In the genomic region with DNA sequence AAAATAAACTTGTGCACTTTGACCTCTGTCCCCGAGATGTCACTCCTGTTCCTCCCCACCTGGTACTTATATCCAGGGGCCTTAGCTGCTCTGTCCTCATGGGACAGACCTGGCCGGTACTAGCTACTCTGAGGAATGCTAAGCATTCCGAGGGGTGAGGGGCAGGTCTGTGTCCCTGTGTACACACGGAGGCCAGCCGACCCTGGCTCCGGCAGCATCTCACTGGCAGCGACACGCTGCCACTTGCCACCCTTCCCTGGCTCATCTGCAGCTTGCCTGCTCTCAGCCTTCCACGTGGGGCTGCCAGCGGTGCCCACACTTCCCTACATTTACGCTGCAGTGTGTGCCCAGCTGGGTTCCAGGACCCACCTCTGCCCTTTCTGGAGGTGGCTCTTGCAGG, we compare ENCODE assay signal across 18 cellular contexts. TPM values are rescaled to one million over a fixed set of nuclear protein-coding genes. Genes with fewer than 3 reads are reported as not detected.
DNase-seq lines count a peak whose midpoint lies in the region; ATAC-seq, FAIRE-seq and TF ChIP-seq lines count a peak whose summit lies in the region.
"Had no signal": no experiment of that assay in that cellular context is flagged by ENCODE, and none has a peak within 500 bp of the region (broad histone marks: within the 10 kb centered on the region; RNA-seq: fewer than 3 reads in every experiment).

No MANE protein-coding gene starts in this region.

- H3K4me3 ChIP-seq in CD8-positive, alpha-beta T cell (ENCODE audit: low read depth, low read length), result no peak overlapping the region
- no peak overlapping the region for H3K4me3 ChIP-seq in Panc1 (ENCODE audit: low read depth in 2 of 2, low read length in 2 of 2)
- H3K4me3 ChIP-seq in right cardiac atrium (ENCODE audit: low read length), result no peak overlapping the region
- H3K4me3 ChIP-seq in lower lobe of right lung, result no peak overlapping the region
- H3K4me3 ChIP-seq: ovary had no signal

- H3K4me3 Mint-ChIP-seq in CD8-positive, alpha-beta T cell, result no peak overlapping the region
- H3K4me3 Mint-ChIP-seq: stimulated activated memory B cell treated with anti-CD40 and anti-IgM and Interleukin-4, amounts not matched to agents 10 μg/mL and 1 μg/mL and 100 μg/mL, for 72 hours had no signal

- 58% methylated on average over 11 of the region's 11 CpGs for WGBS in right cardiac atrium

- no peaks in the 10 kb centered on the region for H3K27me3 Mint-ChIP-seq in CD8-positive, alpha-beta T cell (ENCODE audit: low read depth)
- H3K27me3 Mint-ChIP-seq: stimulated activated memory B cell treated with anti-CD40 and anti-IgM and Interleukin-4, amounts not matched to agents 10 μg/mL and 1 μg/mL and 100 μg/mL, for 72 hours had no signal

- H3K27ac Mint-ChIP-seq in CD8-positive, alpha-beta T cell, result peak overlapping the region; percentile 52
- H3K27ac Mint-ChIP-seq: stimulated activated memory B cell treated with anti-CD40 and anti-IgM and Interleukin-4, amounts not matched to agents 10 μg/mL and 1 μg/mL and 100 μg/mL, for 72 hours had no signal

- no peak for FAIRE-seq in D721Med (lab: Jason Lieb, UNC)
- FAIRE-seq: A204.1 had no signal

- H3K36me3 ChIP-seq in CD8-positive, alpha-beta T cell (ENCODE audit: insufficient read depth, low read length), result peaks cover 8% of the 10 kb centered on the region
- H3K36me3 ChIP-seq in Panc1 (ENCODE audit: control insufficient read depth, insufficient read depth, low read length), result no peaks in the 10 kb centered on the region
- peaks cover 39% of the 10 kb centered on the region for H3K36me3 ChIP-seq in lower lobe of right lung
- H3K36me3 ChIP-seq: ovary had no signal

- TF ChIP-seq CTCF in CD8-positive, alpha-beta T cell (IDR thresholded peaks at IDR 0.05), result no peak
- TF ChIP-seq CTCF in Panc1 (IDR thresholded peaks at IDR 0.05), result no peak
- no peak for TF ChIP-seq CTCF in lower lobe of right lung (IDR thresholded peaks at IDR 0.05)
- TF ChIP-seq CTCF in D721Med (IDR thresholded peaks at IDR 0.05; ENCODE audit: insufficient read depth, missing control alignments), result no peak

- no TSS peak for BruUV-seq in Panc1 (replicated peaks; lab: Mats Ljungman, UMichigan)

- no peaks in the 10 kb centered on the region for H3K27me3 ChIP-seq in CD8-positive, alpha-beta T cell (ENCODE audit: insufficient read depth, low read length)
- no peaks in the 10 kb centered on the region for H3K27me3 ChIP-seq in Panc1 (ENCODE audit: control insufficient read depth, insufficient read depth, low read length)
- H3K27me3 ChIP-seq in right cardiac atrium (ENCODE audit: control insufficient read depth, insufficient read depth), result no peaks in the 10 kb centered on the region
- no peaks in the 10 kb centered on the region for H3K27me3 ChIP-seq in lower lobe of right lung (ENCODE audit: low read depth)
- H3K27me3 ChIP-seq: foreskin keratinocyte, ovary had no signal

- POLR2A ChIA-PET in CD8-positive, alpha-beta T cell (lab: Charles Lee), result no interaction called here
- POLR2A ChIA-PET in Panc1 (lab: Charles Lee), result no interaction called here

- no peak for DNase-seq in CD8-positive, alpha-beta T cell
- no peak for DNase-seq in Panc1 (ENCODE audit: low read depth, low spot score)
- DNase-seq in right cardiac atrium, result peak in 1 of 3 donors; percentile 69
- DNase-seq in lower lobe of right lung, result no peak
- no peak for DNase-seq in D721Med (ENCODE audit: insufficient read length, low spot score)
- no peak for DNase-seq in NCI-H2081 (lab: John Stamatoyannopoulos, UW)
- no peak for DNase-seq in activated CD8-positive, alpha-beta memory T cell treated with anti-CD3 and anti-CD28 coated beads, Interleukin-2, amount 50 U/mL, for 4 hours
- DNase-seq: activated gamma-delta T cell treated with Interleukin-2 at 50 U/mL for 16 hours, anterior cingulate cortex, foreskin keratinocyte, NCI-H1694, NCI-H446 treated with DMSO at 0.1 percent for 48 hours, ovary had no signal

- intact Hi-C loops in CD8-positive, alpha-beta T cell (cut with DNase I, micrococcal nuclease), result no loop called here
- intact Hi-C loops in Panc1 (cut with micrococcal nuclease; ENCODE audit: unreplicated experiment), result no loop called here
- intact Hi-C loops in right cardiac atrium (cut with DNase I), result no loop called here
- intact Hi-C loops in lower lobe of right lung (cut with DNase I), result no loop called here

- CTCF ChIA-PET in CD8-positive, alpha-beta T cell (lab: Charles Lee), result no interaction called here
- CTCF ChIA-PET in Panc1 (lab: Charles Lee), result no interaction called here

- no peaks in the 10 kb centered on the region for H3K4me1 Mint-ChIP-seq in CD8-positive, alpha-beta T cell (ENCODE audit: low read depth)
- H3K4me1 Mint-ChIP-seq: stimulated activated memory B cell treated with anti-CD40 and anti-IgM and Interleukin-4, amounts not matched to agents 10 μg/mL and 1 μg/mL and 100 μg/mL, for 72 hours had no signal

- H3K27ac ChIP-seq in CD8-positive, alpha-beta T cell (ENCODE audit: low read depth, low read length), result no peak overlapping the region
- H3K27ac ChIP-seq in Panc1 (ENCODE audit: low read length) (no peak overlapping the region), right cardiac atrium (ENCODE audit: low read length) (peak overlapping the region; percentile 25), lower lobe of right lung (no peak overlapping the region)
- H3K27ac ChIP-seq: C4-2B, foreskin keratinocyte, ovary had no signal

- no peaks in the 10 kb centered on the region for H3K9me3 ChIP-seq in CD8-positive, alpha-beta T cell (ENCODE audit: low read length)
- H3K9me3 ChIP-seq in Panc1 (ENCODE audit: control insufficient read depth, insufficient read depth, low read depth, low read length) (no peaks in the 10 kb centered on the region), right cardiac atrium (ENCODE audit: control insufficient read depth, low read length) (no peaks in the 10 kb centered on the region), lower lobe of right lung (no peaks in the 10 kb centered on the region)
- H3K9me3 ChIP-seq: ovary had no signal

- H3K4me1 ChIP-seq in CD8-positive, alpha-beta T cell (ENCODE audit: insufficient read depth, low read length), result no peaks in the 10 kb centered on the region
- H3K4me1 ChIP-seq in Panc1 (ENCODE audit: control insufficient read depth, insufficient read depth, low read length) (peaks cover 19% of the 10 kb centered on the region), right cardiac atrium (ENCODE audit: control insufficient read depth, insufficient read depth, low read length) (no peaks in the 10 kb centered on the region), lower lobe of right lung (no peaks in the 10 kb centered on the region)
- H3K4me1 ChIP-seq: foreskin keratinocyte had no signal

- in situ Hi-C loops in Panc1 (cut with HindIII; ENCODE audit: low pct_unique_long_range_greater_than_20kb, low sequenced_read_pairs), result no loop called here

- no peaks in the 10 kb centered on the region for H3K9me3 Mint-ChIP-seq in CD8-positive, alpha-beta T cell
- H3K9me3 Mint-ChIP-seq: stimulated activated memory B cell treated with anti-CD40 and anti-IgM and Interleukin-4, amounts not matched to agents 10 μg/mL and 1 μg/mL and 100 μg/mL, for 72 hours had no signal

- peaks cover 29% of the 10 kb centered on the region for H3K36me3 Mint-ChIP-seq in CD8-positive, alpha-beta T cell

- ATAC-seq in CD8-positive, alpha-beta T cell, result no peak
- ATAC-seq in Panc1 (peak; percentile 63), right cardiac atrium (peak in 1 of 2 donors; percentile 39), lower lobe of right lung (peak; percentile 55 to 64), GM21528 (IDR thresholded peaks at IDR 0.05; ENCODE audit: low FRiP score, unreplicated experiment) (no peak)
- ATAC-seq: activated CD4-positive, CD25-positive, alpha-beta regulatory T cell treated with anti-CD3 and anti-CD28 coated beads, Interleukin-2, amount 50 U/mL, for 24 hours; foreskin keratinocyte; stimulated activated memory B cell treated with anti-CD40 and anti-IgM and Interleukin-4, amounts not matched to agents 10 μg/mL and 1 μg/mL and 100 μg/mL, for 72 hours had no signal

RNA-seq across cellular contexts. Expression of gene TEF, which starts 21.6 kb away (rescaled TPM):
- 1 to 10 TPM; 2.8 to 3.8 TPM for total RNA-seq in CD8-positive, alpha-beta T cell
- total RNA-seq in Panc1 (2021; ENCODE audit: unreplicated experiment) (7.8 TPM), right cardiac atrium (10 to 100 TPM; 12.4 to 27.5 (median 22.6) TPM), lower lobe of right lung (29.7 TPM)
- polyA plus RNA-seq in Panc1 (2012; ENCODE audit: insufficient read length), result 5.9 TPM
- polyA plus RNA-seq in right cardiac atrium, result 22.1 TPM

RNA-seq across cellular contexts. Expression of gene ZC3H7B, which starts 58.8 kb away (rescaled TPM):
- total RNA-seq in CD8-positive, alpha-beta T cell, result 10 to 100 TPM; 30.7 to 30.8 TPM
- total RNA-seq in Panc1 (2021; ENCODE audit: unreplicated experiment), result 62.0 TPM
- 68.0 TPM for polyA plus RNA-seq in Panc1 (2012; ENCODE audit: insufficient read length)
- 10 to 100 TPM; 35.4 to 43.5 (median 39.2) TPM for total RNA-seq in right cardiac atrium
- 35.2 TPM for polyA plus RNA-seq in right cardiac atrium
- total RNA-seq in lower lobe of right lung, result 63.1 TPM

Comparison
In these comparisons a context has a peak if more than half of its experiments do, and no peak if none do; other contexts are left out.
1. ATAC-seq: peak in Panc1 (single experiment) and lower lobe of right lung (2 of 2); none in CD8-positive, alpha-beta T cell (single experiment) and GM21528 (single experiment).